ENCODE assay signal across 16 cellular contexts in the genomic region with DNA sequence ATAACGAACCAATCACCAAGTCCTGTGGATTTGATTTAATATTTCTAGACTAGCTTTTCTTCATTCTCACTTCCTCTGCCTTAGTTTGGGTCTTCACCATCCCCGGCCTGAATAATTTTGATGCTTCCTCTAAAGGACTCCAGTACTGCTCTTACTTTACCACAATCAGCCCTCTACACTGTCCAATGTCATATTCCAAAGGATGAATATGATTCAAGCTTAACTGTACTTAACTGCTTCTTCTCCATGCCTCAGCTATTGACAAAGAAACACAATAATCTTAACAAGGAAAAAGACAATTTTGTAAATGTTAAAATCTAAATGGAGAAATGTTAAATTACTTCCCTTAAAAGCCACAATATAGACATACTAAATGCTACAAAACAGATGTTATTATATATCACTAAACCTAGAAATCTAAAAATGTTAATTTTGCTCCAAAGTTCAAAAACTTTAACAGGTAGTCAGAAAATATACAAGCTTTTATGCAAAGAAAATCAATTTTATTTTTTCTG.
DNase-seq lines count a peak whose midpoint lies in the region; ATAC-seq and TF ChIP-seq lines count a peak whose summit lies in the region.
"Had no signal": no experiment of that assay in that cellular context is flagged by ENCODE, and none has a peak within 500 bp of the region (broad histone marks: within the 10 kb centered on the region; RNA-seq: fewer than 3 reads in every experiment).

No MANE protein-coding gene starts in this region.

- no peaks in the 10 kb centered on the region for H3K9me3 Mint-ChIP-seq in mesothelial cell of epicardium
- H3K9me3 Mint-ChIP-seq in activated CD4-positive, alpha-beta memory T cell treated with anti-CD3 and anti-CD28 coated beads, Interleukin-2, amount 10 ng/mL, durations not matched to agents 7 days and 5 days, result no peaks in the 10 kb centered on the region
- H3K9me3 Mint-ChIP-seq: activated T-helper 17 cell treated with anti-CD3 and anti-CD28 coated beads, Interleukin-2, amount 50 U/mL, for 72 hours; GM23338 had no signal

- H3K4me3 ChIP-seq in testis, result no peak overlapping the region
- H3K4me3 ChIP-seq: GM23338, upper lobe of left lung had no signal

- CTCF ChIA-PET in activated CD4-positive, alpha-beta memory T cell treated with anti-CD3 and anti-CD28 coated beads, Interleukin-2, amount 10 ng/mL, durations not matched to agents 7 days and 5 days (lab: Charles Lee), result no interaction called here

- ATAC-seq in GM18520 (IDR thresholded peaks at IDR 0.05; ENCODE audit: unreplicated experiment), result peak; percentile 8
- ATAC-seq in GM21723 (IDR thresholded peaks at IDR 0.05; ENCODE audit: unreplicated experiment), result peak; percentile 50
- ATAC-seq in HG03378 (IDR thresholded peaks at IDR 0.05; ENCODE audit: unreplicated experiment), result peak; percentile 29
- no peak for ATAC-seq in GM19328 (IDR thresholded peaks at IDR 0.05; ENCODE audit: unreplicated experiment)
- ATAC-seq: activated T-helper 17 cell treated with anti-CD3 and anti-CD28 coated beads, Interleukin-2, amount 50 U/mL, for 72 hours; GM23338 had no signal

- TF ChIP-seq CTCF in mesothelial cell of epicardium (IDR thresholded peaks at IDR 0.05; ENCODE audit: unreplicated experiment) (no peak), testis (IDR thresholded peaks at IDR 0.05) (no peak)

- H3K27ac Mint-ChIP-seq in mesothelial cell of epicardium, result peak overlapping the region; percentile 35
- H3K27ac Mint-ChIP-seq in activated CD4-positive, alpha-beta memory T cell treated with anti-CD3 and anti-CD28 coated beads, Interleukin-2, amount 10 ng/mL, durations not matched to agents 7 days and 5 days, result no peak overlapping the region
- H3K27ac Mint-ChIP-seq: activated T-helper 17 cell treated with anti-CD3 and anti-CD28 coated beads, Interleukin-2, amount 50 U/mL, for 72 hours; GM23338 had no signal

- no peaks in the 10 kb centered on the region for H3K36me3 Mint-ChIP-seq in mesothelial cell of epicardium
- H3K36me3 Mint-ChIP-seq in activated CD4-positive, alpha-beta memory T cell treated with anti-CD3 and anti-CD28 coated beads, Interleukin-2, amount 10 ng/mL, durations not matched to agents 7 days and 5 days (ENCODE audit: low read depth), result no peaks in the 10 kb centered on the region

- intact Hi-C loops in testis (cut with DNase I; ENCODE audit: low total_unique reads), result no loop called here

- H3K36me3 ChIP-seq in testis (ENCODE audit: low read depth, missing control alignments), result no peaks in the 10 kb centered on the region
- H3K36me3 ChIP-seq: upper lobe of left lung had no signal

- WGBS in testis, 2 donors, result 87 to 88% methylated on average over 2 of the region's 2 CpGs

- TF ChIP-seq POLR2A in testis (IDR thresholded peaks at IDR 0.05), result no peak

- H3K27me3 ChIP-seq in testis, result no peaks in the 10 kb centered on the region
- H3K27me3 ChIP-seq: upper lobe of left lung had no signal

- no peak overlapping the region for H3K27ac ChIP-seq in testis

- no peaks in the 10 kb centered on the region for H3K27me3 Mint-ChIP-seq in mesothelial cell of epicardium (ENCODE audit: low read depth)
- H3K27me3 Mint-ChIP-seq in activated CD4-positive, alpha-beta memory T cell treated with anti-CD3 and anti-CD28 coated beads, Interleukin-2, amount 10 ng/mL, durations not matched to agents 7 days and 5 days, result peaks cover 23% of the 10 kb centered on the region

- POLR2A ChIA-PET in activated CD4-positive, alpha-beta memory T cell treated with anti-CD3 and anti-CD28 coated beads, Interleukin-2, amount 10 ng/mL, durations not matched to agents 7 days and 5 days (lab: Charles Lee), result no interaction called here

- H3K4me1 Mint-ChIP-seq in mesothelial cell of epicardium, result peaks cover 34% of the 10 kb centered on the region
- no peaks in the 10 kb centered on the region for H3K4me1 Mint-ChIP-seq in activated CD4-positive, alpha-beta memory T cell treated with anti-CD3 and anti-CD28 coated beads, Interleukin-2, amount 10 ng/mL, durations not matched to agents 7 days and 5 days
- H3K4me1 Mint-ChIP-seq: activated T-helper 17 cell treated with anti-CD3 and anti-CD28 coated beads, Interleukin-2, amount 50 U/mL, for 72 hours; GM23338 had no signal

- H3K9me3 ChIP-seq in testis, result no peaks in the 10 kb centered on the region
- H3K9me3 ChIP-seq: upper lobe of left lung had no signal

- H3K4me1 ChIP-seq in testis, result no peaks in the 10 kb centered on the region

- DNase-seq in mesothelial cell of epicardium (ENCODE audit: low spot score in 2 of 2, unreplicated experiment in 2 of 2) (no peak), testis (no peak), dermis blood vessel endothelial cell (no peak)
- DNase-seq in activated CD4-positive, alpha-beta memory T cell treated with anti-CD3 and anti-CD28 coated beads, Interleukin-2, amount 10 ng/mL, durations not matched to agents 7 days and 5 days, result no peak
- DNase-seq: AML-193, amygdala, DMS153, glutamatergic neuron, NCI-H510A, upper lobe of left lung had no signal

- H3K4me3 Mint-ChIP-seq in mesothelial cell of epicardium, result no peak overlapping the region
- no peak overlapping the region for H3K4me3 Mint-ChIP-seq in activated CD4-positive, alpha-beta memory T cell treated with anti-CD3 and anti-CD28 coated beads, Interleukin-2, amount 10 ng/mL, durations not matched to agents 7 days and 5 days
- H3K4me3 Mint-ChIP-seq: activated T-helper 17 cell treated with anti-CD3 and anti-CD28 coated beads, Interleukin-2, amount 50 U/mL, for 72 hours; GM23338 had no signal
